ENCODE assay signal across 18 cellular contexts in the genomic region with DNA sequence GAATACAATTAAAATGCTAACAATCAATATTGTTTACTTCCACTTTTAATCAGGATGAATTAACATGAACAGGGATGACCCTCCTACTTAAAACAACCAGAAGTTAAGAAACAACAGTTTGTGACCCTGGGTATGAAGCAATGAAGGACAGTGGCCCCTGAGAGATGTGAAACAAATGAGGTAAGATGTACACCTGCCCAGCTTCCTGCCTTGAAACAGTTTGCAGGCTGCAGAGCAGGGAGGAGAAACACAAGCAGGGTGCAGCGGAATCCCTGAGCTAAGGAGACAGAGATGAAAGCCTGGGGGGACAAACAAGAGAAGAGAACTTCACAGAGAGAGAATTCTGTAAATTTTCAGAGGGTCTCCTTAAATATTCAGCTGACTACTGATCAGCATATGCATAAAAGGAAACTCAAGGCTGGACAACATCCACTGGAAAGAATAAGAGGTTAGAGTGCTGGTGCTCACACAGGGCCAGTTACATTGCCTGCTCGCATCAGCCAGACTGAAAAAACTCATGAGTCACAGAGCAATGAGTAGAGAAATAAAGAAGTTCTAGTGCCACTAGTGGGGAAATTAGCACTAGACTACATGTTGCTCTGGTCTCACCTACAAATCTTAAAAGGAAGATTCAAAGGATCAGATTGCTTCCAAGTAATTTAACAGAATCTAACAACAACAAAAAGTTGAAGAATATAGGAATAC.
A peak's percentile ranks its signal among the peaks of the same experiment; 100 is the strongest.
DNase-seq lines count a peak whose midpoint lies in the region; ATAC-seq and TF ChIP-seq lines count a peak whose summit lies in the region.
"Had no signal": no experiment of that assay in that cellular context is flagged by ENCODE, and none has a peak within 500 bp of the region (broad histone marks: within the 10 kb centered on the region; RNA-seq: fewer than 3 reads in every experiment).

No MANE protein-coding gene starts in this region.

- H3K27ac ChIP-seq in mesenchymal stem cell (ENCODE audit: low read length, poor library complexity, severe bottlenecking) = no peak overlapping the region
- H3K27ac ChIP-seq: C4-2B, cardiac muscle cell, heart right ventricle had no signal

- no peaks in the 10 kb centered on the region for H3K27me3 ChIP-seq in Caco-2 (replicated peaks; ENCODE audit: control insufficient read depth, insufficient read depth, low read length)
- no peaks in the 10 kb centered on the region for H3K27me3 ChIP-seq in mesenchymal stem cell (ENCODE audit: control insufficient read depth in 1 of 2, insufficient read depth in 1 of 2, low read length in 2 of 2)
- H3K27me3 ChIP-seq: cardiac muscle cell, heart right ventricle had no signal

- H3K23ac ChIP-seq in mesenchymal stem cell (ENCODE audit: low read length in 2 of 2) = no peak overlapping the region

- no peak overlapping the region for H3K4ac ChIP-seq in mesenchymal stem cell (ENCODE audit: low read depth in 1 of 2, low read length in 2 of 2)

- TF ChIP-seq CTCF in Caco-2 (IDR thresholded peaks at IDR 0.05; ENCODE audit: insufficient read depth in 1 of 2, low read depth in 1 of 2, low read length in 1 of 2, severe bottlenecking in 1 of 2, unreplicated experiment in 1 of 2) = no peak
- no peak for TF ChIP-seq CTCF in activated CD8-positive, alpha-beta T cell treated with anti-CD3 and anti-CD28 coated beads for 36 hours (IDR thresholded peaks at IDR 0.05)

- intact Hi-C loops in Caco-2 (cut with micrococcal nuclease; ENCODE audit: unreplicated experiment) = no loop called here
- intact Hi-C loops in activated CD8-positive, alpha-beta T cell treated with anti-CD3 and anti-CD28 coated beads for 36 hours (cut with micrococcal nuclease) = no loop called here

- no peak overlapping the region for H3K4me2 ChIP-seq in mesenchymal stem cell (ENCODE audit: low read length, poor library complexity, severe bottlenecking)

- H3K18ac ChIP-seq in mesenchymal stem cell (ENCODE audit: low read depth in 1 of 2, low read length in 2 of 2) = no peak overlapping the region

- H2BK12ac ChIP-seq in mesenchymal stem cell (ENCODE audit: low read length in 2 of 2) = no peak overlapping the region

- H3K9me3 ChIP-seq in Caco-2 (no peaks in the 10 kb centered on the region), mesenchymal stem cell (ENCODE audit: control insufficient read depth, low read length) (no peaks in the 10 kb centered on the region)
- H3K9me3 ChIP-seq: heart right ventricle had no signal

- no peak overlapping the region for H2AK5ac ChIP-seq in mesenchymal stem cell (ENCODE audit: low read length, severe bottlenecking)

- no peak overlapping the region for H2BK5ac ChIP-seq in mesenchymal stem cell (ENCODE audit: low read depth, low read length, poor library complexity, severe bottlenecking)

- H3K36me3 ChIP-seq in Caco-2 (ENCODE audit: control insufficient read depth, insufficient read depth, low read length) (no peaks in the 10 kb centered on the region), mesenchymal stem cell (ENCODE audit: control insufficient read depth in 1 of 2, insufficient read depth in 2 of 2, low read depth in 1 of 2, low read length in 2 of 2) (no peaks in the 10 kb centered on the region)
- H3K36me3 ChIP-seq: cardiac muscle cell, heart right ventricle had no signal

- H3K4me3 Mint-ChIP-seq in Caco-2 (ENCODE audit: unreplicated experiment) = no peak overlapping the region
- no peak overlapping the region for H3K4me3 Mint-ChIP-seq in activated CD8-positive, alpha-beta T cell treated with anti-CD3 and anti-CD28 coated beads for 36 hours
- H3K4me3 Mint-ChIP-seq: natural killer cell treated with Interleukin-12 subunit alpha and Interleukin-12 subunit beta and Interleukin-15 and Interleukin-18, amount 100 ng/mL, for 72 hours had no signal

- POLR2A ChIA-PET in Caco-2 (lab: Charles Lee) = no interaction called here
- POLR2A ChIA-PET in activated CD8-positive, alpha-beta T cell treated with anti-CD3 and anti-CD28 coated beads for 36 hours (lab: Charles Lee) = interaction anchor here (0.8 kb wide), 1 partner anchor 133 kb away, joined by 4 read pairs; no protein-coding TSS in a partner anchor

- peaks cover 18% of the 10 kb centered on the region for H3K4me1 Mint-ChIP-seq in Caco-2 (ENCODE audit: low read depth, unreplicated experiment)
- H3K4me1 Mint-ChIP-seq in activated CD8-positive, alpha-beta T cell treated with anti-CD3 and anti-CD28 coated beads for 36 hours (ENCODE audit: low read depth) = no peaks in the 10 kb centered on the region

- no peak overlapping the region for H4K91ac ChIP-seq in mesenchymal stem cell (ENCODE audit: low read length)

- H3K79me1 ChIP-seq in mesenchymal stem cell (replicated peaks; ENCODE audit: low read length, poor library complexity, severe bottlenecking) = no peaks in the 10 kb centered on the region

- peaks cover 5% of the 10 kb centered on the region for H3K36me3 Mint-ChIP-seq in Caco-2 (ENCODE audit: insufficient read depth, unreplicated experiment)
- H3K36me3 Mint-ChIP-seq in activated CD8-positive, alpha-beta T cell treated with anti-CD3 and anti-CD28 coated beads for 36 hours (ENCODE audit: low read depth) = no peaks in the 10 kb centered on the region
- H3K36me3 Mint-ChIP-seq: natural killer cell treated with Interleukin-12 subunit alpha and Interleukin-12 subunit beta and Interleukin-15 and Interleukin-18, amount 100 ng/mL, for 72 hours had no signal

- WGBS in mesenchymal stem cell = 78% methylated on average over 2 of the region's 2 CpGs

- DNase-seq in Caco-2 (no peak), HCEC 1CT (peak; percentile 37), astrocyte of the hippocampus (ENCODE audit: low read depth, low spot score) (peak; percentile 30), mesenchymal stem cell (peak; percentile 19)
- no peak for DNase-seq in activated CD8-positive, alpha-beta T cell treated with anti-CD3 and anti-CD28 coated beads for 36 hours
- DNase-seq: heart right ventricle; NCI-H1105 treated with DMSO at 0.1 percent for 48 hours; NCI-H69; retina; SIG-M5; stimulated activated CD4-positive, alpha-beta T cell treated with anti-CD3 and anti-CD28 coated beads, Interleukin-4, amount 100 ng/mL, for 1 hour; stimulated activated naive CD4-positive, alpha-beta T cell treated with Interleukin-2 at 50 U/mL for 16 hours had no signal

- H2BK15ac ChIP-seq in mesenchymal stem cell (ENCODE audit: low read depth, poor library complexity, severe bottlenecking) = no peak overlapping the region

- no peak overlapping the region for H2AFZ ChIP-seq in mesenchymal stem cell (ENCODE audit: low read depth, low read length)

- no peak overlapping the region for H2BK120ac ChIP-seq in mesenchymal stem cell (ENCODE audit: low read depth, low read length)

- H3K27me3 Mint-ChIP-seq in Caco-2 (ENCODE audit: insufficient read depth, unreplicated experiment) = no peaks in the 10 kb centered on the region
- H3K27me3 Mint-ChIP-seq in activated CD8-positive, alpha-beta T cell treated with anti-CD3 and anti-CD28 coated beads for 36 hours = no peaks in the 10 kb centered on the region
- H3K27me3 Mint-ChIP-seq: natural killer cell treated with Interleukin-12 subunit alpha and Interleukin-12 subunit beta and Interleukin-15 and Interleukin-18, amount 100 ng/mL, for 72 hours had no signal

- no peak overlapping the region for H3K9ac ChIP-seq in mesenchymal stem cell (ENCODE audit: low read length)

- H3K27ac Mint-ChIP-seq in Caco-2 (ENCODE audit: unreplicated experiment) = peak overlapping the region; percentile 84
- H3K27ac Mint-ChIP-seq in activated CD8-positive, alpha-beta T cell treated with anti-CD3 and anti-CD28 coated beads for 36 hours = no peak overlapping the region
- H3K27ac Mint-ChIP-seq: natural killer cell treated with Interleukin-12 subunit alpha and Interleukin-12 subunit beta and Interleukin-15 and Interleukin-18, amount 100 ng/mL, for 72 hours had no signal

- CTCF ChIA-PET in Caco-2 (lab: Charles Lee) = no interaction called here
- CTCF ChIA-PET in activated CD8-positive, alpha-beta T cell treated with anti-CD3 and anti-CD28 coated beads for 36 hours (lab: Charles Lee) = interaction anchor here (0.7 kb wide), 1 partner anchor 114 kb away, joined by 3 read pairs; no protein-coding TSS in a partner anchor

- H3K4me1 ChIP-seq in Caco-2 = peaks cover 22% of the 10 kb centered on the region
- no peaks in the 10 kb centered on the region for H3K4me1 ChIP-seq in mesenchymal stem cell (ENCODE audit: control insufficient read depth, insufficient read depth, low read depth, low read length)

- H4K8ac ChIP-seq in mesenchymal stem cell (ENCODE audit: low read length) = no peak overlapping the region

- no peak overlapping the region for H3K14ac ChIP-seq in mesenchymal stem cell (ENCODE audit: low read length in 2 of 2)

- H3K4me3 ChIP-seq in Caco-2 (ENCODE audit: low read depth, low read length) (no peak overlapping the region), mesenchymal stem cell (ENCODE audit: insufficient read depth in 1 of 2, low read depth in 1 of 2, low read length in 2 of 2) (no peak overlapping the region)
- H3K4me3 ChIP-seq: cardiac muscle cell, heart right ventricle had no signal

- ATAC-seq in GM21360 (IDR thresholded peaks at IDR 0.05; ENCODE audit: unreplicated experiment) (no peak), GM21423 (IDR thresholded peaks at IDR 0.05; ENCODE audit: unreplicated experiment) (no peak)
- no peak for ATAC-seq in activated CD8-positive, alpha-beta T cell treated with anti-CD3 and anti-CD28 coated beads for 36 hours
- ATAC-seq: HCT116; natural killer cell treated with Interleukin-12 subunit alpha and Interleukin-12 subunit beta and Interleukin-15 and Interleukin-18, amount 100 ng/mL, for 72 hours had no signal

- no TSS peak for BruUV-seq in Caco-2 (replicated peaks; lab: Mats Ljungman, UMichigan)

- H3K9me3 Mint-ChIP-seq in Caco-2 (ENCODE audit: unreplicated experiment) = no peaks in the 10 kb centered on the region
- H3K9me3 Mint-ChIP-seq in activated CD8-positive, alpha-beta T cell treated with anti-CD3 and anti-CD28 coated beads for 36 hours = no peaks in the 10 kb centered on the region

Comparison
In these comparisons a context has a peak if more than half of its experiments do, and no peak if none do; other contexts are left out.
1. DNase-seq: peak in HCEC 1CT (single experiment), astrocyte of the hippocampus (single experiment) and mesenchymal stem cell (single experiment); none in Caco-2 (0 of 2) and activated CD8-positive, alpha-beta T cell treated with anti-CD3 and anti-CD28 coated beads for 36 hours (single experiment).